In genomic region chr22:50585238-50585637, GRCh38 we compare ENCODE assay signal across 21 cellular contexts. TPM values are rescaled to one million over a fixed set of nuclear protein-coding genes. Genes with fewer than 3 reads are reported as not detected.
"Had no signal": no experiment of that assay in that cellular context is flagged by ENCODE, and none has a peak within 500 bp of the region (broad histone marks: within the 10 kb centered on the region; RNA-seq: fewer than 3 reads in every experiment).

No MANE protein-coding gene starts in this region.

- H3K27ac ChIP-seq: epithelial cell of prostate, lower lobe of right lung, suprapubic skin, transverse colon had no signal

- H3K9me3 ChIP-seq: lower lobe of right lung, suprapubic skin, transverse colon had no signal

- H3K4me3 Mint-ChIP-seq: stimulated activated naive CD8-positive, alpha-beta T cell treated with anti-CD3 and anti-CD28 coated beads, Interleukin-15, Interleukin-2, amounts not matched to agents 100 ng/mL and 50 ng/mL, for 24 hours; T-helper 2 cell treated with Interferon-gamma antibody and Interleukin-4, amounts not matched to agents 5 μg/mL and 100 μg/mL, for 36 hours had no signal

- H3K36me3 Mint-ChIP-seq: activated naive CD8-positive, alpha-beta T cell had no signal

- H3K27me3 Mint-ChIP-seq: activated naive CD8-positive, alpha-beta T cell; naive thymus-derived CD8-positive, alpha-beta T cell; stimulated activated naive CD8-positive, alpha-beta T cell treated with anti-CD3 and anti-CD28 coated beads, Interleukin-15, Interleukin-2, amounts not matched to agents 100 ng/mL and 50 ng/mL, for 24 hours had no signal

- H3K27ac Mint-ChIP-seq: activated naive CD8-positive, alpha-beta T cell; activated T-cell treated with anti-CD3 and anti-CD28 coated beads, Interleukin-2, amount 50 U/mL, for 72 hours; endodermal cell; stimulated activated naive CD8-positive, alpha-beta T cell treated with anti-CD3 and anti-CD28 coated beads, Interleukin-15, Interleukin-2, amounts not matched to agents 100 ng/mL and 50 ng/mL, for 24 hours; T-helper 2 cell treated with Interferon-gamma antibody and Interleukin-4, amounts not matched to agents 5 μg/mL and 100 μg/mL, for 36 hours had no signal

- H3K27me3 ChIP-seq: suprapubic skin, transverse colon had no signal

- H3K9me3 Mint-ChIP-seq: activated T-cell treated with anti-CD3 and anti-CD28 coated beads, Interleukin-2, amount 50 U/mL, for 72 hours; endodermal cell; naive thymus-derived CD8-positive, alpha-beta T cell; stimulated activated naive CD8-positive, alpha-beta T cell treated with anti-CD3 and anti-CD28 coated beads, Interleukin-15, Interleukin-2, amounts not matched to agents 100 ng/mL and 50 ng/mL, for 24 hours; T-helper 2 cell treated with Interferon-gamma antibody and Interleukin-4, amounts not matched to agents 5 μg/mL and 100 μg/mL, for 36 hours had no signal

- DNase-seq: activated CD4-positive, alpha-beta T cell treated with anti-CD3 and anti-CD28 coated beads, Interleukin-2, amount 50 U/mL, for 4 hours; activated gamma-delta T cell; activated T-cell treated with anti-CD3 and anti-CD28 coated beads, Interleukin-2, amount 50 U/mL, for 72 hours; foreskin fibroblast; left cardiac atrium; lower lobe of right lung; naive thymus-derived CD8-positive, alpha-beta T cell; occipital lobe; retina; transverse colon had no signal

- ATAC-seq: activated T-cell treated with anti-CD3 and anti-CD28 coated beads, Interleukin-2, amount 50 U/mL, for 72 hours; left cardiac atrium; lower lobe of right lung; naive thymus-derived CD8-positive, alpha-beta T cell had no signal

RNA-seq across cellular contexts. Expression of gene SYCE3, which starts 22.5 kb away (rescaled TPM):
- total RNA-seq: activated CD8-positive, alpha-beta memory T cell treated with anti-CD3 and anti-CD28 coated beads for 36 hours; cardiac septum; left cardiac atrium; lower lobe of right lung; mesenteric fat pad; naive thymus-derived CD8-positive, alpha-beta T cell; occipital lobe; posterior vena cava; suprapubic skin; transverse colon had no signal

RNA-seq across cellular contexts. Expression of gene KLHDC7B, which starts 39.5 kb away (rescaled TPM):
- total RNA-seq: endodermal cell, glomerular endothelial cell, occipital lobe had no signal
